17 cellular contexts compared by ENCODE assay signal in the genomic region with DNA sequence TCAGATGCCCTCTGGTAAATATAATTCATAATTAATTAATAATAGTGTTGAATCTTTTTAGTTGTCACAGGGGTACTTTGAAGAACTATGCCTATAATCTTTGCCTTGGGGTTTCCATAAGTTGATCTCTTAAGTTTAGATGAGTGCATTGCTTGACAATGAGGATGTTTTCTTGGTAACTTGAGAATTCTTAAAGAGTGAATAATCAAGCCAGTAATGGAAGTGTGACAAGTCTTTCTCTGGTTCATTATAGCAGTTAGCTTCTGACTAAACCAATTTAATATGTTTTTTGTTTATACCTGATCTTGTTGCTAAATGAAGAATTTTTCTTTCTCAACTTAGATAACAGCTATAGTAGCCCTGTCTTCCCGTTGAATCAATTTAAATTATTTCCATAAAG. TPM values are rescaled to one million over a fixed set of nuclear protein-coding genes. Genes with fewer than 3 reads are reported as not detected.
A peak's percentile ranks its signal among the peaks of the same experiment; 100 is the strongest.
DNase-seq lines count a peak whose midpoint lies in the region; FAIRE-seq and TF ChIP-seq lines count a peak whose summit lies in the region.
"Had no signal": no experiment of that assay in that cellular context is flagged by ENCODE, and none has a peak within 500 bp of the region (broad histone marks: within the 10 kb centered on the region; RNA-seq: fewer than 3 reads in every experiment).

No MANE protein-coding gene starts in this region.

- no peak overlapping the region for H3K4me2 ChIP-seq in OCI-LY7 (ENCODE audit: low read length)

- CTCF ChIA-PET in AG04449 (lab: Yijun Ruan, JAX), result interaction anchor here (0.9 to 4.5 kb wide), 6 partner anchors 10 to 146 kb away, joined by 3 to 23 read pairs (median 3); no protein-coding TSS in a partner anchor
- CTCF ChIA-PET in OCI-LY7 (lab: Charles Lee; ENCODE audit: unreplicated experiment), result no interaction called here
- CTCF ChIA-PET in Caco-2 (lab: Charles Lee), result no interaction called here

- TF ChIP-seq POLR2A in sigmoid colon (IDR thresholded peaks at IDR 0.05), result no peak

- TF ChIP-seq CTCF in AG04449 (IDR thresholded peaks at IDR 0.05; ENCODE audit: insufficient read depth, low read length, missing control alignments) (no peak), HFFc6 (IDR thresholded peaks at IDR 0.05) (no peak), kidney (IDR thresholded peaks at IDR 0.05; ENCODE audit: borderline replicate concordance, extremely low read depth, insufficient read depth) (no peak), sigmoid colon (IDR thresholded peaks at IDR 0.05) (no peak), OCI-LY7 (conservative IDR thresholded peaks at IDR 0.05; ENCODE audit: low read length) (no peak), Caco-2 (IDR thresholded peaks at IDR 0.05; ENCODE audit: insufficient read depth in 1 of 2, low read depth in 1 of 2, low read length in 1 of 2, severe bottlenecking in 1 of 2, unreplicated experiment in 1 of 2) (no peak)

- peaks cover 79% of the 10 kb centered on the region for H3K36me3 Mint-ChIP-seq in HFFc6 (ENCODE audit: low read depth)
- H3K36me3 Mint-ChIP-seq in Caco-2 (ENCODE audit: insufficient read depth, unreplicated experiment), result peaks cover 25% of the 10 kb centered on the region

- no peaks in the 10 kb centered on the region for H3K9me2 ChIP-seq in OCI-LY7 (ENCODE audit: insufficient read depth, low read length)

- H4K20me1 ChIP-seq in OCI-LY7 (ENCODE audit: insufficient read depth, low read length), result peaks cover 5% of the 10 kb centered on the region; the same call in 1 of the 2 replicates

- peaks cover 16% of the 10 kb centered on the region for H3K4me1 ChIP-seq in adipocyte (ENCODE audit: control insufficient read depth, insufficient read depth, low read length)
- peaks cover 0 to 9% of the 10 kb centered on the region in 2 donors for H3K4me1 ChIP-seq in kidney (ENCODE audit: control insufficient read depth in 1 of 2, insufficient read depth in 1 of 2, low read depth in 1 of 2, low read length in 2 of 2)
- H3K4me1 ChIP-seq in sigmoid colon, result peaks cover 0 to 4% (median 0%) of the 10 kb centered on the region in 4 donors
- no peaks in the 10 kb centered on the region for H3K4me1 ChIP-seq in OCI-LY7 (ENCODE audit: insufficient read depth, low read length, poor library complexity, severe bottlenecking)
- no peaks in the 10 kb centered on the region for H3K4me1 ChIP-seq in Caco-2

- no peak for TF ChIP-seq EP300 in sigmoid colon (IDR thresholded peaks at IDR 0.05)

- H3K4me3 ChIP-seq in AG04449 (ENCODE audit: low read depth, low read length), result no peak overlapping the region
- H3K4me3 ChIP-seq in adipocyte (ENCODE audit: low read length), result no peak overlapping the region
- H3K4me3 ChIP-seq in kidney (ENCODE audit: low read length in 2 of 2), result no peak overlapping the region
- no peak overlapping the region for H3K4me3 ChIP-seq in sigmoid colon
- no peak overlapping the region for H3K4me3 ChIP-seq in OCI-LY7 (ENCODE audit: low read depth, low read length, poor library complexity, severe bottlenecking)
- no peak overlapping the region for H3K4me3 ChIP-seq in Caco-2 (ENCODE audit: low read depth, low read length)

- BruUV-seq in OCI-LY7 (replicated peaks; lab: Mats Ljungman, UMichigan) (no TSS peak), Caco-2 (replicated peaks; lab: Mats Ljungman, UMichigan) (no TSS peak)

- H3K4me1 Mint-ChIP-seq in HFFc6 (ENCODE audit: low read depth) (peaks cover 74% of the 10 kb centered on the region), Caco-2 (ENCODE audit: low read depth, unreplicated experiment) (no peaks in the 10 kb centered on the region)

- WGBS in sigmoid colon, 2 donors, result 96 to 98% methylated on average over 1 of the region's 1 CpG

- no peak overlapping the region for H3K27ac ChIP-seq in kidney (ENCODE audit: low read depth in 2 of 2, low read length in 2 of 2)
- no peak overlapping the region for H3K27ac ChIP-seq in sigmoid colon
- H3K27ac ChIP-seq in OCI-LY7 (ENCODE audit: low read depth, low read length, poor library complexity, severe bottlenecking), result no peak overlapping the region
- H3K27ac ChIP-seq: VCaP had no signal

- peaks cover 1% of the 10 kb centered on the region for H3K27me3 Mint-ChIP-seq in HFFc6 (ENCODE audit: insufficient read depth)
- no peaks in the 10 kb centered on the region for H3K27me3 Mint-ChIP-seq in Caco-2 (ENCODE audit: insufficient read depth, unreplicated experiment)
- H3K27me3 Mint-ChIP-seq: stimulated activated naive B cell treated with anti-CD40 and anti-IgM and Interleukin-4, amounts not matched to agents 10 μg/mL and 1 μg/mL and 100 μg/mL, for 72 hours had no signal

- DNase-seq in AG04449 (ENCODE audit: low read depth, low spot score) (peak; percentile 50), HFFc6 (peak; percentile 80), adipocyte (ENCODE audit: low read depth) (peak; percentile 56), foreskin melanocyte (peak; percentile 20), kidney (no peak), sigmoid colon (no peak), OCI-LY7 (ENCODE audit: low spot score) (no peak), Caco-2 (no peak)
- DNase-seq: activated naive CD4-positive, alpha-beta T cell; AML-193; cerebellar nuclear complex; DMS79 treated with DMSO at 0.1 percent for 48 hours; NCI-H1048; Right ventricle myocardium superior; stimulated activated naive B cell treated with anti-CD40 and anti-IgM and Interleukin-4, amounts not matched to agents 10 μg/mL and 1 μg/mL and 100 μg/mL, for 72 hours had no signal

- H3K27ac Mint-ChIP-seq in HFFc6, result peak overlapping the region; percentile 75
- H3K27ac Mint-ChIP-seq in Caco-2 (ENCODE audit: unreplicated experiment), result no peak overlapping the region
- H3K27ac Mint-ChIP-seq: stimulated activated naive B cell treated with anti-CD40 and anti-IgM and Interleukin-4, amounts not matched to agents 10 μg/mL and 1 μg/mL and 100 μg/mL, for 72 hours had no signal

- no peaks in the 10 kb centered on the region for H3K9me3 Mint-ChIP-seq in HFFc6
- no peaks in the 10 kb centered on the region for H3K9me3 Mint-ChIP-seq in Caco-2 (ENCODE audit: unreplicated experiment)
- H3K9me3 Mint-ChIP-seq: stimulated activated naive B cell treated with anti-CD40 and anti-IgM and Interleukin-4, amounts not matched to agents 10 μg/mL and 1 μg/mL and 100 μg/mL, for 72 hours had no signal

- POLR2A ChIA-PET in AG04449 (lab: Yijun Ruan, JAX) (no interaction called here), OCI-LY7 (lab: Charles Lee) (no interaction called here), Caco-2 (lab: Charles Lee) (no interaction called here)

- peaks cover 59% of the 10 kb centered on the region for H3K36me3 ChIP-seq in adipocyte (ENCODE audit: control insufficient read depth, insufficient read depth, low read length, severe bottlenecking)
- H3K36me3 ChIP-seq in kidney (ENCODE audit: control insufficient read depth in 1 of 2, insufficient read depth in 2 of 2, low read length in 2 of 2), result peaks cover 0 to 7% of the 10 kb centered on the region in 2 donors
- peaks cover 0 to 27% (median 0%) of the 10 kb centered on the region in 4 donors for H3K36me3 ChIP-seq in sigmoid colon
- H3K36me3 ChIP-seq in OCI-LY7 (ENCODE audit: insufficient read depth, low read length), result peaks cover 86% of the 10 kb centered on the region
- no peaks in the 10 kb centered on the region for H3K36me3 ChIP-seq in Caco-2 (ENCODE audit: control insufficient read depth, insufficient read depth, low read length)

- intact Hi-C loops in kidney (cut with DNase I), result no loop called here
- intact Hi-C loops in sigmoid colon (cut with DNase I), result no loop called here
- intact Hi-C loops in OCI-LY7 (cut with micrococcal nuclease; ENCODE audit: unreplicated experiment), result no loop called here
- intact Hi-C loops in Caco-2 (cut with micrococcal nuclease; ENCODE audit: unreplicated experiment), result no loop called here

- peaks cover 4% of the 10 kb centered on the region for H3K79me2 ChIP-seq in OCI-LY7 (ENCODE audit: insufficient read depth, low read depth, low read length)

- FAIRE-seq in kidney (lab: Jason Lieb, UNC), result no peak
- FAIRE-seq: urothelium cell line had no signal

- no peak overlapping the region for H2AFZ ChIP-seq in OCI-LY7 (ENCODE audit: low read length)

- H3K9ac ChIP-seq in adipocyte (ENCODE audit: low read length) (no peak overlapping the region), kidney (ENCODE audit: low read length in 2 of 2) (no peak overlapping the region)

- no peaks in the 10 kb centered on the region for H3K27me3 ChIP-seq in adipocyte (replicated peaks; ENCODE audit: control insufficient read depth, insufficient read depth, low read length)
- H3K27me3 ChIP-seq in sigmoid colon, result no peaks in the 10 kb centered on the region
- no peaks in the 10 kb centered on the region for H3K27me3 ChIP-seq in Caco-2 (replicated peaks; ENCODE audit: control insufficient read depth, insufficient read depth, low read length)

- H3K4me3 Mint-ChIP-seq in HFFc6, result peak overlapping the region; percentile 40
- no peak overlapping the region for H3K4me3 Mint-ChIP-seq in Caco-2 (ENCODE audit: unreplicated experiment)
- H3K4me3 Mint-ChIP-seq: stimulated activated naive B cell treated with anti-CD40 and anti-IgM and Interleukin-4, amounts not matched to agents 10 μg/mL and 1 μg/mL and 100 μg/mL, for 72 hours had no signal

- no peaks in the 10 kb centered on the region for H3K9me3 ChIP-seq in adipocyte (ENCODE audit: control insufficient read depth, low read length)
- H3K9me3 ChIP-seq in kidney (ENCODE audit: control insufficient read depth in 1 of 2, low read length in 2 of 2), result no peaks in the 10 kb centered on the region
- no peaks in the 10 kb centered on the region for H3K9me3 ChIP-seq in sigmoid colon
- no peaks in the 10 kb centered on the region for H3K9me3 ChIP-seq in OCI-LY7 (ENCODE audit: low read length)
- no peaks in the 10 kb centered on the region for H3K9me3 ChIP-seq in Caco-2

RNA-seq across cellular contexts. Expression of gene ATXN10, which starts 46.2 kb away (rescaled TPM):
- total RNA-seq in HFFc6 (2021; fragmentation: NEBNext Ultra II Directional; extraction: Animal tissue kit (Norgen Biotek cat#: 25700)), result 100 to 1,000 TPM; 287 to 426 (median 370) TPM
- 121 TPM for total RNA-seq in kidney
- polyA plus RNA-seq in kidney (ENCODE audit: insufficient read depth, low read depth, low replicate concordance), result 142 TPM
- total RNA-seq in sigmoid colon, result 100 to 1,000 TPM; 160 to 187 (median 185) TPM
- 10 to 100 TPM; 37.9 to 49.3 (median 46.2) TPM for polyA plus RNA-seq in sigmoid colon
- total RNA-seq in OCI-LY7 (2014; rRNA removed; shearing (Covaris generic)), result 54.0 and 66.1 TPM in 2 replicates
- total RNA-seq in OCI-LY7 (2022), result 190 and 197 TPM in 2 replicates
- total RNA-seq in Caco-2 (2022), result 132 and 155 TPM in 2 replicates

Comparison
In these comparisons a context has a peak if more than half of its experiments do, and no peak if none do; other contexts are left out.
1. DNase-seq: peak in AG04449 (single experiment), HFFc6 (single experiment), adipocyte (single experiment) and foreskin melanocyte (single experiment); none in kidney (single experiment), sigmoid colon (single experiment), OCI-LY7 (single experiment) and Caco-2 (0 of 2).